In genomic region chr15:81785181-81785580, GRCh38 we compare ENCODE assay signal across 16 cellular contexts.
DNase-seq lines count a peak whose midpoint lies in the region; FAIRE-seq and TF ChIP-seq lines count a peak whose summit lies in the region.
"Had no signal": no experiment of that assay in that cellular context is flagged by ENCODE, and none has a peak within 500 bp of the region (broad histone marks: within the 10 kb centered on the region; RNA-seq: fewer than 3 reads in every experiment).

No MANE protein-coding gene starts in this region.

- peaks cover 37% of the 10 kb centered on the region for H3K4me1 ChIP-seq in SJCRH30
- no peaks in the 10 kb centered on the region for H3K4me1 ChIP-seq in esophagus muscularis mucosa
- H3K4me1 ChIP-seq in smooth muscle cell (ENCODE audit: low read depth): peaks cover 4% of the 10 kb centered on the region

- H3K9me3 ChIP-seq in SJCRH30 (replicated peaks) (no peaks in the 10 kb centered on the region; the same call in none of the 2 replicates), esophagus muscularis mucosa (no peaks in the 10 kb centered on the region), smooth muscle cell (replicated peaks; ENCODE audit: low read depth) (no peaks in the 10 kb centered on the region)

- H3K27me3 ChIP-seq in SJCRH30: no peaks in the 10 kb centered on the region
- no peaks in the 10 kb centered on the region for H3K27me3 ChIP-seq in esophagus muscularis mucosa
- no peaks in the 10 kb centered on the region for H3K27me3 ChIP-seq in smooth muscle cell (ENCODE audit: low read depth)
- H3K27me3 ChIP-seq: BLaER1 treated with 17β-estradiol and CSF1 and Interleukin-3, amounts not matched to agents 10 nM and 100 nM had no signal

- TF ChIP-seq EP300 in esophagus muscularis mucosa (IDR thresholded peaks at IDR 0.05): no peak

- peak overlapping the region; percentile 40; the same call in 1 of the 2 replicates for H3K27ac ChIP-seq in SJCRH30
- H3K27ac ChIP-seq in esophagus muscularis mucosa (replicated peaks in 1 of 4): no peak overlapping the region
- H3K27ac ChIP-seq in smooth muscle cell (ENCODE audit: low read depth): no peak overlapping the region
- H3K27ac ChIP-seq: BLaER1 treated with 17β-estradiol and CSF1 and Interleukin-3, amounts not matched to agents 10 nM and 100 nM; HL-60 had no signal

- TF ChIP-seq CTCF in esophagus muscularis mucosa (IDR thresholded peaks at IDR 0.05) (no peak), smooth muscle cell (IDR thresholded peaks at IDR 0.05; ENCODE audit: borderline replicate concordance, insufficient read depth, poor library complexity, severe bottlenecking) (no peak)

- H4K20me1 ChIP-seq in smooth muscle cell (ENCODE audit: low read depth): peaks cover 27% of the 10 kb centered on the region
- H4K20me1 ChIP-seq: BLaER1 treated with 17β-estradiol and CSF1 and Interleukin-3, amounts not matched to agents 10 nM and 100 nM had no signal

- peak; percentile 95 to 98 for DNase-seq in NCI-H524 (lab: John Stamatoyannopoulos, UW)
- DNase-seq in SJCRH30: peak; percentile 68 to 87
- peak; percentile 45 for DNase-seq in esophagus muscularis mucosa (ENCODE audit: extremely low spot score)
- DNase-seq in smooth muscle cell (lab: John Stamatoyannopoulos, UW; ENCODE audit: unreplicated experiment): no peak
- no peak for DNase-seq in NCI-H1105 treated with DMSO at 0.1 percent for 48 hours (lab: John Stamatoyannopoulos, UW)
- no peak for DNase-seq in frontal cortex (ENCODE audit: low spot score in 2 of 2)
- no peak for DNase-seq in mesenteric fat pad (ENCODE audit: low spot score)
- DNase-seq: Calu3; CD8-positive, alpha-beta T cell; HCEC 1CT had no signal

- H3K36me3 ChIP-seq in SJCRH30 (no peaks in the 10 kb centered on the region), esophagus muscularis mucosa (no peaks in the 10 kb centered on the region), smooth muscle cell (ENCODE audit: low read depth) (peaks cover 3% of the 10 kb centered on the region)
- H3K36me3 ChIP-seq: BLaER1 treated with 17β-estradiol and CSF1 and Interleukin-3, amounts not matched to agents 10 nM and 100 nM had no signal

- H3K4me3 ChIP-seq in SJCRH30 (no peak overlapping the region), esophagus muscularis mucosa (no peak overlapping the region), smooth muscle cell (no peak overlapping the region)
- H3K4me3 ChIP-seq: BLaER1 treated with 17β-estradiol and CSF1 and Interleukin-3, amounts not matched to agents 10 nM and 100 nM; GM23338 had no signal

- TF ChIP-seq POLR2A in esophagus muscularis mucosa (IDR thresholded peaks at IDR 0.05; ENCODE audit: low read depth): no peak

- H2AFZ ChIP-seq in smooth muscle cell (ENCODE audit: low read depth): no peak overlapping the region
- H2AFZ ChIP-seq: GM23338 had no signal

- H3K9ac ChIP-seq in smooth muscle cell (ENCODE audit: low read depth): no peak overlapping the region
- H3K9ac ChIP-seq: BLaER1 treated with 17β-estradiol and CSF1 and Interleukin-3, amounts not matched to agents 10 nM and 100 nM had no signal

- 83% methylated on average over 4 of the region's 4 CpGs for WGBS in esophagus muscularis mucosa
- WGBS in smooth muscle cell (ENCODE audit: low lambda C conversion rate): 6% methylated on average over 4 of the region's 4 CpGs

- no peaks in the 10 kb centered on the region for H3F3A ChIP-seq in smooth muscle cell (ENCODE audit: low read depth)

- H3K79me2 ChIP-seq in smooth muscle cell (ENCODE audit: low read depth): peaks cover 3% of the 10 kb centered on the region

- intact Hi-C loops in esophagus muscularis mucosa (cut with DNase I): no loop called here

- H3K4me2 ChIP-seq in smooth muscle cell: peak overlapping the region; percentile 15
- H3K4me2 ChIP-seq: GM23338 had no signal

- no peak for FAIRE-seq in frontal cortex (lab: Jason Lieb, UNC)
- FAIRE-seq: G401.6, GM12891, H54 had no signal

Comparison
In these comparisons a context has a peak if more than half of its experiments do, and no peak if none do; other contexts are left out.
1. DNase-seq: peak in NCI-H524 (2 of 2), SJCRH30 (2 of 2) and esophagus muscularis mucosa (single experiment); none in smooth muscle cell (single experiment), NCI-H1105 treated with DMSO at 0.1 percent for 48 hours (single experiment), frontal cortex (0 of 2) and mesenteric fat pad (single experiment).